Comparison of ENCODE assay signal across 29 cellular contexts in the genomic region with DNA sequence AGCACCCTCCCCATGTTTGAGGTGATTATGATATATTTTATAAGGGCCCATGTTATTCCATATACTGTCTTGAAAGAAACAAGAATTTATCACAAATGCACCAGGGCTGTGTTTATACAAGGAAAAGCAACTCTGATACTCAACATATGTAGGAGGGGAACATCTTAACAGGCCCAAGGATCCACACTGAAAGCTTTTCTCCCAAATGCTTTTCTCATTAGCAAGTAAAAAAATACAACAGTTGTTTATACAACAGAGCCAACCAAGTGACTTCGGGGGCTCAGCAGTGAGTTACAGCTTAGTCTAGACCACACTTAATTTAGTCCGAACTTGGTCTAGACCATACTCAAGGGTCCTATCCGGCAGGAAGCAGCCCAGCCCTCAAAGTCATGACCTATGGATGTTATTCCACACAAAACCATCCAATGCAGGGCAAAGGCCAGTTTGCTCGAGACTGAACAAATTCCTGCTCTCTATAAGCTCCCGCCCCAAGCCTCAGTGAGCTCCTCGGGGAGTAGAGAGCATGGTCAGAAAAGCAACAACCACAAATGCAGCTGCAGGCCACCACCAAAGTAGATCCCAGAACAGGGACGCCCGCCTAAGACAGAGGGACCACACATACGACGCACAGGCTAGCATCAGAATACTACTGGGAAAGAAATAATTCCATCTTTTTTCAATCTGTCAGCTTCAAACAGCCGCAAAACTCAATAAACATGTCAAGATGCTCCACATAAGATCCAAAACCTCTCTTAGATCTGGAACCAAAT. TPM values are rescaled to one million over a fixed set of nuclear protein-coding genes. Genes with fewer than 3 reads are reported as not detected.
DNase-seq lines count a peak whose midpoint lies in the region; ATAC-seq and TF ChIP-seq lines count a peak whose summit lies in the region.
"Had no signal": no experiment of that assay in that cellular context is flagged by ENCODE, and none has a peak within 500 bp of the region (broad histone marks: within the 10 kb centered on the region; RNA-seq: fewer than 3 reads in every experiment).

No MANE protein-coding gene starts in this region.

- no peak for DNase-seq in CD4-positive, alpha-beta memory T cell
- DNase-seq in H9 (no peak), neural progenitor cell (ENCODE audit: low spot score) (peak; percentile 10), NCI-H187 (lab: John Stamatoyannopoulos, UW) (no peak), GF-D8 (lab: John Stamatoyannopoulos, UW) (no peak)
- DNase-seq in central memory CD8-positive, alpha-beta T cell (ENCODE audit: low spot score in 2 of 2) = no peak
- DNase-seq in activated CD8-positive, alpha-beta memory T cell treated with anti-CD3 and anti-CD28 coated beads, Interleukin-2, amount 50 U/mL, for 4 hours = no peak
- no peak for DNase-seq in stimulated activated CD8-positive, alpha-beta memory T cell treated with anti-CD3 and anti-CD28 coated beads, Interleukin-4, amount 100 ng/mL, for 48 hours
- DNase-seq: activated gamma-delta T cell treated with Interleukin-2 at 50 U/mL for 16 hours; activated naive CD8-positive, alpha-beta T cell treated with anti-CD3 and anti-CD28 coated beads, Interleukin-2, amount 50 U/mL, for 24 hours; activated T-cell treated with anti-CD3 and anti-CD28 coated beads, Interleukin-2, amount 50 U/mL, for 1 hour; CD4-positive, alpha-beta T cell; effector CD8-positive, alpha-beta T cell; erythroblast; foreskin keratinocyte; NCI-H1048; NCI-H1694; NCI-H2171; NCI-H524 treated with DMSO at 0.1 percent for 48 hours; PC-3; Right ventricle myocardium superior; T-helper 17 cell; tibial artery had no signal

- H4K20me1 ChIP-seq in H9 (ENCODE audit: control insufficient read depth, insufficient read depth, insufficient read length) = no peaks in the 10 kb centered on the region
- H4K20me1 ChIP-seq in neural progenitor cell (ENCODE audit: low read depth) = no peaks in the 10 kb centered on the region

- H2AFZ ChIP-seq in H9 (ENCODE audit: low read length) (no peak overlapping the region), neural progenitor cell (replicated peaks) (no peak overlapping the region)

- H3F3A ChIP-seq in neural progenitor cell (ENCODE audit: low read depth) = peaks cover 23% of the 10 kb centered on the region

- H3K27me3 Mint-ChIP-seq in CD4-positive, alpha-beta memory T cell = no peaks in the 10 kb centered on the region
- H3K27me3 Mint-ChIP-seq in H9 (ENCODE audit: low read depth) (peaks cover 2% of the 10 kb centered on the region; the same call in 1 of the 2 replicates), neural progenitor cell (ENCODE audit: insufficient read depth, low read depth) (peaks cover 37% of the 10 kb centered on the region)
- H3K27me3 Mint-ChIP-seq in central memory CD8-positive, alpha-beta T cell = no peaks in the 10 kb centered on the region
- H3K27me3 Mint-ChIP-seq: activated naive CD8-positive, alpha-beta T cell treated with anti-CD3 and anti-CD28 coated beads, Interleukin-2, amount 50 U/mL, for 24 hours; brain; CD4-positive, alpha-beta T cell; progenitor cell of endocrine pancreas; T-helper 17 cell had no signal

- no peak overlapping the region for H3T11ph ChIP-seq in H9 (ENCODE audit: low read length)

- H3K27ac ChIP-seq in CD4-positive, alpha-beta memory T cell (ENCODE audit: low read depth, low read length) = no peak overlapping the region
- H3K27ac ChIP-seq in H9 (ENCODE audit: insufficient read length, low read depth, low read length) (no peak overlapping the region), neural progenitor cell (peak overlapping the region; percentile 55)
- H3K27ac ChIP-seq: foreskin keratinocyte, heart left ventricle, tibial artery had no signal

- no peaks in the 10 kb centered on the region for H3K36me3 ChIP-seq in CD4-positive, alpha-beta memory T cell (ENCODE audit: insufficient read depth, low read length)
- H3K36me3 ChIP-seq in neural progenitor cell = no peaks in the 10 kb centered on the region
- H3K36me3 ChIP-seq: heart left ventricle, tibial artery had no signal

- H3K27ac Mint-ChIP-seq in CD4-positive, alpha-beta memory T cell = peak overlapping the region in 6 of 7 donors; percentile 16 to 76 (median 47)
- peak overlapping the region in 2 of 3 experiments; percentile 66 to 93; a peak in 3 of 7 replicates for H3K27ac Mint-ChIP-seq in H9
- peak overlapping the region; percentile 86 for H3K27ac Mint-ChIP-seq in central memory CD8-positive, alpha-beta T cell (ENCODE audit: low read depth)
- peak overlapping the region; percentile 93 for H3K27ac Mint-ChIP-seq in neural progenitor cell
- H3K27ac Mint-ChIP-seq: activated naive CD8-positive, alpha-beta T cell treated with anti-CD3 and anti-CD28 coated beads, Interleukin-2, amount 50 U/mL, for 24 hours; brain; CD4-positive, alpha-beta T cell; IgD-negative memory B cell; progenitor cell of endocrine pancreas; T-helper 17 cell had no signal

- TF ChIP-seq CTCF in H9 (conservative IDR thresholded peaks at IDR 0.05) (no peak), neural progenitor cell (IDR thresholded peaks at IDR 0.05) (no peak)

- POLR2A ChIA-PET in CD4-positive, alpha-beta memory T cell (lab: Charles Lee; ENCODE audit: partially characterized antibody) = no interaction called here

- no peaks in the 10 kb centered on the region for H3K23me2 ChIP-seq in H9 (ENCODE audit: insufficient read length, low read depth, low read length, poor library complexity, severe bottlenecking)

- H2BK120ac ChIP-seq in H9 (ENCODE audit: low read depth, low read length, poor library complexity, severe bottlenecking) = no peak overlapping the region

- H4K91ac ChIP-seq in H9 (ENCODE audit: insufficient read length, low read depth, low read length) = no peak overlapping the region

- peak overlapping the region; percentile 44 for H3K18ac ChIP-seq in H9 (ENCODE audit: insufficient read length, low read depth, low read length)

- no peak for ATAC-seq in central memory CD8-positive, alpha-beta T cell (replicated peaks; ENCODE audit: extremely low read depth, poor library complexity, severe bottlenecking)
- ATAC-seq: activated naive CD8-positive, alpha-beta T cell treated with anti-CD3 and anti-CD28 coated beads, Interleukin-2, amount 50 U/mL, for 24 hours; foreskin keratinocyte; heart left ventricle; PC-3; T-helper 17 cell had no signal

- H3K9me3 ChIP-seq in CD4-positive, alpha-beta memory T cell (ENCODE audit: control insufficient read depth in 1 of 2, low read length in 2 of 2) = no peaks in the 10 kb centered on the region
- H3K9me3 ChIP-seq in H9 (ENCODE audit: control insufficient read depth, low read depth, low read length) (no peaks in the 10 kb centered on the region), neural progenitor cell (ENCODE audit: low read depth) (no peaks in the 10 kb centered on the region)
- H3K9me3 ChIP-seq: heart left ventricle, tibial artery had no signal

- no peak overlapping the region for H2AK5ac ChIP-seq in H9 (ENCODE audit: insufficient read length, low read length)

- H3K79me2 ChIP-seq in H9 (ENCODE audit: insufficient read depth, low read length) (no peaks in the 10 kb centered on the region), neural progenitor cell (ENCODE audit: low read depth) (no peaks in the 10 kb centered on the region)

- no peak overlapping the region for H2BK5ac ChIP-seq in H9 (ENCODE audit: insufficient read length, low read length)

- no peaks in the 10 kb centered on the region for H3K79me1 ChIP-seq in H9 (ENCODE audit: insufficient read depth, low read depth, low read length, poor library complexity, severe bottlenecking)

- no peak overlapping the region for H3K14ac ChIP-seq in H9 (ENCODE audit: insufficient read depth, low read length)

- H3K23ac ChIP-seq in H9 (ENCODE audit: insufficient read length, low read depth, low read length) = no peak overlapping the region

- no peaks in the 10 kb centered on the region for H3K9me3 Mint-ChIP-seq in CD4-positive, alpha-beta memory T cell
- H3K9me3 Mint-ChIP-seq in H9 = no peaks in the 10 kb centered on the region
- H3K9me3 Mint-ChIP-seq in central memory CD8-positive, alpha-beta T cell = peaks cover 6% of the 10 kb centered on the region
- H3K9me3 Mint-ChIP-seq in neural progenitor cell = peaks cover 24% of the 10 kb centered on the region
- H3K9me3 Mint-ChIP-seq: brain; CD4-positive, alpha-beta T cell; IgD-negative memory B cell had no signal

- H4K5ac ChIP-seq in H9 (ENCODE audit: insufficient read length, low read depth, low read length) = no peak overlapping the region

- H3K9ac ChIP-seq in H9 (ENCODE audit: extremely low read depth, insufficient read length, low read length) (no peak overlapping the region), neural progenitor cell (no peak overlapping the region)

- H3K4me3 ChIP-seq in CD4-positive, alpha-beta memory T cell (ENCODE audit: low read length in 2 of 2) = no peak overlapping the region
- peak overlapping the region; percentile 8 for H3K4me3 ChIP-seq in neural progenitor cell
- H3K4me3 ChIP-seq: heart left ventricle, tibial artery had no signal

- no peak overlapping the region for H2BK15ac ChIP-seq in H9 (ENCODE audit: low read depth, low read length)

- no peak overlapping the region for H3K4me2 ChIP-seq in H9 (ENCODE audit: insufficient read depth, insufficient read length, low read length)
- peak overlapping the region; percentile 66 for H3K4me2 ChIP-seq in neural progenitor cell

- no peak overlapping the region for H2BK20ac ChIP-seq in H9 (ENCODE audit: low read depth, low read length, poor library complexity, severe bottlenecking)

- H3K56ac ChIP-seq in H9 (ENCODE audit: insufficient read length, low read depth, low read length) = no peak overlapping the region

- no peak overlapping the region for H3K4ac ChIP-seq in H9 (ENCODE audit: low read depth, low read length)

- peaks cover 38 to 71% (median 52%) of the 10 kb centered on the region in 4 donors for H3K4me1 Mint-ChIP-seq in CD4-positive, alpha-beta memory T cell
- peaks cover 21 to 31% of the 10 kb centered on the region in 2 experiments for H3K4me1 Mint-ChIP-seq in H9
- H3K4me1 Mint-ChIP-seq in central memory CD8-positive, alpha-beta T cell = peaks cover 82% of the 10 kb centered on the region
- H3K4me1 Mint-ChIP-seq in neural progenitor cell = peaks cover 38% of the 10 kb centered on the region
- H3K4me1 Mint-ChIP-seq: brain had no signal

- peaks cover 54% of the 10 kb centered on the region for H3K4me1 ChIP-seq in CD4-positive, alpha-beta memory T cell (ENCODE audit: insufficient read depth, low read length)
- no peaks in the 10 kb centered on the region for H3K4me1 ChIP-seq in H9 (ENCODE audit: insufficient read depth, low read length)
- peaks cover 43% of the 10 kb centered on the region for H3K4me1 ChIP-seq in neural progenitor cell
- H3K4me1 ChIP-seq: foreskin keratinocyte, heart left ventricle, tibial artery had no signal

- intact Hi-C loops in CD4-positive, alpha-beta memory T cell (cut with micrococcal nuclease) = no loop called here

- H3K36me3 Mint-ChIP-seq in CD4-positive, alpha-beta memory T cell = peaks cover 11 to 32% of the 10 kb centered on the region in 2 donors
- H3K36me3 Mint-ChIP-seq in H9 (ENCODE audit: insufficient read depth in 1 of 3, low read depth in 3 of 3) = peaks cover 0 to 5% (median 0%) of the 10 kb centered on the region in 3 experiments; a peak in 3 of 7 replicates
- H3K36me3 Mint-ChIP-seq in central memory CD8-positive, alpha-beta T cell (ENCODE audit: insufficient read depth) = peaks cover 59% of the 10 kb centered on the region
- H3K36me3 Mint-ChIP-seq in neural progenitor cell = no peaks in the 10 kb centered on the region
- H3K36me3 Mint-ChIP-seq: brain, IgD-negative memory B cell had no signal

- H4K8ac ChIP-seq in H9 (replicated peaks; ENCODE audit: insufficient read length, low read depth, low read length) = no peak overlapping the region

- CTCF ChIA-PET in CD4-positive, alpha-beta memory T cell (lab: Charles Lee; ENCODE audit: partially characterized antibody) = interaction anchor here (0.8 to 1.0 kb wide), 2 partner anchors 8 to 87 kb away, joined by 3 read pairs; no protein-coding TSS in a partner anchor

- no peaks in the 10 kb centered on the region for H3K27me3 ChIP-seq in CD4-positive, alpha-beta memory T cell (ENCODE audit: insufficient read depth, low read length)
- H3K27me3 ChIP-seq in H9 (ENCODE audit: insufficient read depth, low read length) = no peaks in the 10 kb centered on the region
- no peaks in the 10 kb centered on the region for H3K27me3 ChIP-seq in neural progenitor cell
- H3K27me3 ChIP-seq: foreskin keratinocyte, heart left ventricle, tibial artery had no signal

- H2BK12ac ChIP-seq in H9 (ENCODE audit: insufficient read length, low read depth, low read length) = no peak overlapping the region

- H3K4me3 Mint-ChIP-seq in CD4-positive, alpha-beta memory T cell = peak overlapping the region in 1 of 8 donors; percentile 47
- H3K4me3 Mint-ChIP-seq in H9 (no peak overlapping the region), neural progenitor cell (peak overlapping the region; percentile 8)
- peak overlapping the region; percentile 53 for H3K4me3 Mint-ChIP-seq in central memory CD8-positive, alpha-beta T cell
- H3K4me3 Mint-ChIP-seq: activated naive CD8-positive, alpha-beta T cell treated with anti-CD3 and anti-CD28 coated beads, Interleukin-2, amount 50 U/mL, for 24 hours; brain; CD4-positive, alpha-beta T cell; IgD-negative memory B cell; T-helper 17 cell had no signal

- no CpG with 5 or more reads among the region's 11 CpGs for WGBS in H9 (ENCODE audit: extremely low coverage, insufficient read length, low lambda C conversion rate)

RNA-seq across cellular contexts. Expression of a gene that starts 6.8 kb away (rescaled TPM):
- 10 to 100 TPM; 30.0 to 31.3 TPM for total RNA-seq in CD4-positive, alpha-beta memory T cell
- polyA plus RNA-seq in CD4-positive, alpha-beta memory T cell = 100 to 1,000 TPM in 1 of 2 donors, 10 to 100 TPM in 1; 92.8 to 116 TPM
- total RNA-seq in H9 (2021) (not detected in 2 replicates), neural progenitor cell (ENCODE audit: low replicate concordance) (0.22 TPM in 1 of 2 replicates, not detected in the other)
- total RNA-seq: foreskin keratinocyte, kidney epithelial cell, lung microvascular endothelial cell, PC-3, progenitor cell of endocrine pancreas had no signal
- polyA plus RNA-seq: foreskin keratinocyte had no signal

RNA-seq across cellular contexts. Expression of a gene that starts 45.5 kb away (rescaled TPM):
- total RNA-seq in CD4-positive, alpha-beta memory T cell = 1 to 10 TPM in 1 of 2 experiments, under 1 TPM in 1; 0.99 to 1.5 TPM
- polyA plus RNA-seq in CD4-positive, alpha-beta memory T cell = 1 to 10 TPM; 1.1 TPM
- total RNA-seq in H9 (2021) = not detected in 2 replicates
- total RNA-seq in neural progenitor cell (ENCODE audit: low replicate concordance) = not detected in 2 replicates
- total RNA-seq: CD4-positive, alpha-beta T cell; progenitor cell of endocrine pancreas; Right ventricle myocardium superior; T-helper 17 cell had no signal

Comparison
In these comparisons a context has a peak if more than half of its experiments do, and no peak if none do; other contexts are left out.
1. H3K4me3 Mint-ChIP-seq: peak in central memory CD8-positive, alpha-beta T cell (single experiment) and neural progenitor cell (single experiment); none in H9 (0 of 2).
2. RNA of a gene that starts 6.8 kb away (total RNA-seq): 30.0 to 31.3 TPM in CD4-positive, alpha-beta memory T cell; 0.22 TPM in neural progenitor cell and not detected in H9; every median in the first group is over 10 times any median in the second.
3. Peak in every context shown above with its lines, with median percentiles within 50 percentile points of each other: H3K27ac Mint-ChIP-seq.